In genomic region chr5:143397302-143398052, GRCh38 we compare ENCODE assay signal across 9 cellular contexts. TPM values are rescaled to one million over a fixed set of nuclear protein-coding genes. Genes with fewer than 3 reads are reported as not detected.
DNase-seq lines count a peak whose midpoint lies in the region; ATAC-seq and TF ChIP-seq lines count a peak whose summit lies in the region.
"Had no signal": no experiment of that assay in that cellular context is flagged by ENCODE, and none has a peak within 500 bp of the region (broad histone marks: within the 10 kb centered on the region; RNA-seq: fewer than 3 reads in every experiment).

No MANE protein-coding gene starts in this region.

- peaks cover 100% of the 10 kb centered on the region for H3K79me2 ChIP-seq in SK-N-SH (ENCODE audit: insufficient read depth)
- H3K79me2 ChIP-seq in smooth muscle cell (ENCODE audit: low read depth): peaks cover 100% of the 10 kb centered on the region

- DNase-seq in NCI-H2171 treated with DMSO at 0.1 percent for 48 hours (lab: John Stamatoyannopoulos, UW) (peak; percentile 39), NCI-H2171 (lab: John Stamatoyannopoulos, UW) (no peak), SK-N-SH (no peak), esophagus squamous epithelium (lab: John Stamatoyannopoulos, UW) (no peak), smooth muscle cell (lab: John Stamatoyannopoulos, UW; ENCODE audit: unreplicated experiment) (no peak), NCI-H146 treated with DMSO at 0.1 percent for 48 hours (lab: John Stamatoyannopoulos, UW; ENCODE audit: unreplicated experiment) (no peak)
- DNase-seq in activated CD4-positive, alpha-beta T cell treated with anti-CD3 and anti-CD28 coated beads, Interleukin-2, amount 50 U/mL, for 48 hours: no peak
- DNase-seq: activated naive CD4-positive, alpha-beta T cell treated with Interleukin-2 at 50 U/mL for 16 hours had no signal

- ATAC-seq in GM18861 (IDR thresholded peaks at IDR 0.05; ENCODE audit: unreplicated experiment): no peak

- POLR2A ChIA-PET in SK-N-SH (lab: Yijun Ruan, JAX): no interaction called here

- H2AFZ ChIP-seq in SK-N-SH (ENCODE audit: low read depth): no peak overlapping the region
- H2AFZ ChIP-seq in smooth muscle cell (ENCODE audit: low read depth): no peak overlapping the region

- TF ChIP-seq EP300 in SK-N-SH (IDR thresholded peaks at IDR 0.05; ENCODE audit: borderline replicate concordance in 1 of 2, low read depth in 1 of 2, low read length in 1 of 2): no peak

- H3K4me1 ChIP-seq in SK-N-SH (ENCODE audit: control insufficient read depth in 1 of 2, insufficient read depth in 2 of 2, low read depth in 1 of 2, low read length in 1 of 2): peaks cover 6 to 19% of the 10 kb centered on the region in 2 experiments
- H3K4me1 ChIP-seq in esophagus squamous epithelium: peaks cover 25 to 95% (median 39%) of the 10 kb centered on the region in 3 donors
- peaks cover 54% of the 10 kb centered on the region for H3K4me1 ChIP-seq in smooth muscle cell (ENCODE audit: low read depth)

- H4K20me1 ChIP-seq in SK-N-SH (ENCODE audit: insufficient read depth): peaks cover 77% of the 10 kb centered on the region
- H4K20me1 ChIP-seq in smooth muscle cell (ENCODE audit: low read depth): peaks cover 100% of the 10 kb centered on the region

- no peak for TF ChIP-seq CTCF in SK-N-SH (IDR thresholded peaks at IDR 0.05)
- no peak for TF ChIP-seq CTCF in esophagus squamous epithelium (IDR thresholded peaks at IDR 0.05)
- no peak for TF ChIP-seq CTCF in smooth muscle cell (IDR thresholded peaks at IDR 0.05; ENCODE audit: borderline replicate concordance, insufficient read depth, poor library complexity, severe bottlenecking)

- CTCF ChIA-PET in SK-N-SH (lab: Yijun Ruan, JAX): interaction anchor here (1.2 to 2.6 kb wide), 2 partner anchors 17 to 292 kb away, joined by 3 to 6 read pairs; no protein-coding TSS in a partner anchor

- H3K4me2 ChIP-seq in SK-N-SH (peak overlapping the region; percentile 87), smooth muscle cell (peak overlapping the region; percentile 89)

- H3K27me3 ChIP-seq in SK-N-SH (ENCODE audit: insufficient read depth) (no peaks in the 10 kb centered on the region), esophagus squamous epithelium (no peaks in the 10 kb centered on the region), smooth muscle cell (ENCODE audit: low read depth) (no peaks in the 10 kb centered on the region)

- H3K9me2 ChIP-seq in SK-N-SH: no peaks in the 10 kb centered on the region

- WGBS in SK-N-SH (ENCODE audit: low lambda C conversion rate): 71% methylated on average over 2 of the region's 2 CpGs
- 75 to 81% methylated on average over 2 of the region's 2 CpGs for WGBS in esophagus squamous epithelium, 2 donors
- 93% methylated on average over 2 of the region's 2 CpGs for WGBS in smooth muscle cell (ENCODE audit: low lambda C conversion rate)

- H3K9me3 ChIP-seq in SK-N-SH: no peaks in the 10 kb centered on the region
- H3K9me3 ChIP-seq in esophagus squamous epithelium: no peaks in the 10 kb centered on the region
- no peaks in the 10 kb centered on the region for H3K9me3 ChIP-seq in smooth muscle cell (replicated peaks; ENCODE audit: low read depth)

- H3F3A ChIP-seq in SK-N-SH (replicated peaks; ENCODE audit: insufficient read depth) (no peaks in the 10 kb centered on the region), smooth muscle cell (ENCODE audit: low read depth) (no peaks in the 10 kb centered on the region)

- H3K4me3 ChIP-seq in SK-N-SH (ENCODE audit: low read depth in 2 of 2, low read length in 1 of 2) (peak overlapping the region in 1 of 2 experiments; percentile 21; a peak in 2 of 4 replicates), esophagus squamous epithelium (peak overlapping the region in 3 of 4 donors; percentile 76 to 96 (median 93)), smooth muscle cell (peak overlapping the region; percentile 94)

- peaks cover 16 to 47% of the 10 kb centered on the region in 2 experiments for H3K36me3 ChIP-seq in SK-N-SH (replicated peaks in 1 of 2; ENCODE audit: control insufficient read depth in 1 of 2, insufficient read depth in 2 of 2, low read length in 1 of 2)
- peaks cover 0 to 7% (median 0%) of the 10 kb centered on the region in 3 donors for H3K36me3 ChIP-seq in esophagus squamous epithelium
- H3K36me3 ChIP-seq in smooth muscle cell (ENCODE audit: low read depth): no peaks in the 10 kb centered on the region

- intact Hi-C loops in esophagus squamous epithelium (cut with DNase I): no loop called here

- H3K27ac ChIP-seq in SK-N-SH (ENCODE audit: low read depth in 2 of 2, low read length in 1 of 2): no peak overlapping the region
- H3K27ac ChIP-seq in esophagus squamous epithelium: no peak overlapping the region
- H3K27ac ChIP-seq in smooth muscle cell (ENCODE audit: low read depth): no peak overlapping the region

- TF ChIP-seq RAD21 in SK-N-SH (IDR thresholded peaks at IDR 0.05; ENCODE audit: low read length): no peak

- H3K9ac ChIP-seq in SK-N-SH: 0 out of 2 replicates have a peak overlapping the region, but pooled peaks have one; percentile 5
- peak overlapping the region; percentile 58 for H3K9ac ChIP-seq in smooth muscle cell (ENCODE audit: low read depth)

- TF ChIP-seq POLR2A in esophagus squamous epithelium (IDR thresholded peaks at IDR 0.05): no peak

TF ChIP-seq in SK-N-SH, 30 proteins besides CTCF, POLR2A, EP300 and RAD21:
- no peak for TF ChIP-seq USF1 (IDR thresholded peaks at IDR 0.05; ENCODE audit: borderline replicate concordance, low read depth)
- TF ChIP-seq NFIC (IDR thresholded peaks at IDR 0.05; ENCODE audit: borderline replicate concordance): no peak
- TF ChIP-seq, protein P1, sequence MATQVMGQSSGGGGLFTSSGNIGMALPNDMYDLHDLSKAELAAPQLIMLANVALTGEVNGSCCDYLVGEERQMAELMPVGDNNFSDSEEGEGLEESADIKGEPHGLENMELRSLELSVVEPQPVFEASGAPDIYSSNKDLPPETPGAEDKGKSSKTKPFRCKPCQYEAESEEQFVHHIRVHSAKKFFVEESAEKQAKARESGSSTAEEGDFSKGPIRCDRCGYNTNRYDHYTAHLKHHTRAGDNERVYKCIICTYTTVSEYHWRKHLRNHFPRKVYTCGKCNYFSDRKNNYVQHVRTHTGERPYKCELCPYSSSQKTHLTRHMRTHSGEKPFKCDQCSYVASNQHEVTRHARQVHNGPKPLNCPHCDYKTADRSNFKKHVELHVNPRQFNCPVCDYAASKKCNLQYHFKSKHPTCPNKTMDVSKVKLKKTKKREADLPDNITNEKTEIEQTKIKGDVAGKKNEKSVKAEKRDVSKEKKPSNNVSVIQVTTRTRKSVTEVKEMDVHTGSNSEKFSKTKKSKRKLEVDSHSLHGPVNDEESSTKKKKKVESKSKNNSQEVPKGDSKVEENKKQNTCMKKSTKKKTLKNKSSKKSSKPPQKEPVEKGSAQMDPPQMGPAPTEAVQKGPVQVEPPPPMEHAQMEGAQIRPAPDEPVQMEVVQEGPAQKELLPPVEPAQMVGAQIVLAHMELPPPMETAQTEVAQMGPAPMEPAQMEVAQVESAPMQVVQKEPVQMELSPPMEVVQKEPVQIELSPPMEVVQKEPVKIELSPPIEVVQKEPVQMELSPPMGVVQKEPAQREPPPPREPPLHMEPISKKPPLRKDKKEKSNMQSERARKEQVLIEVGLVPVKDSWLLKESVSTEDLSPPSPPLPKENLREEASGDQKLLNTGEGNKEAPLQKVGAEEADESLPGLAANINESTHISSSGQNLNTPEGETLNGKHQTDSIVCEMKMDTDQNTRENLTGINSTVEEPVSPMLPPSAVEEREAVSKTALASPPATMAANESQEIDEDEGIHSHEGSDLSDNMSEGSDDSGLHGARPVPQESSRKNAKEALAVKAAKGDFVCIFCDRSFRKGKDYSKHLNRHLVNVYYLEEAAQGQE (IDR thresholded peaks at IDR 0.05; ENCODE audit: low read depth, low read length): no peak
- no peak for TF ChIP-seq CHD2 (IDR thresholded peaks at IDR 0.05; ENCODE audit: low read length, partially characterized antibody)
- no peak for TF ChIP-seq FOSL2 (IDR thresholded peaks at IDR 0.05; ENCODE audit: borderline replicate concordance, low read depth)

RNA-seq across cellular contexts. Expression of gene NR3C1, which starts 6.0 kb away (rescaled TPM):
- polyA plus RNA-seq in SK-N-SH (2012; rRNA removed) (7.1 and 8.2 TPM in 2 replicates), smooth muscle cell (48.1 and 76.5 TPM in 2 replicates)
- 9.7 and 9.8 TPM in 2 replicates for polyA plus RNA-seq in SK-N-SH (2012; cell fraction: cytosol; rRNA removed)
- 4.2 and 8.9 TPM in 2 replicates for polyA plus RNA-seq in SK-N-SH (2012; cell fraction: nucleus; rRNA removed)
- total RNA-seq in esophagus squamous epithelium (10 to 100 TPM; 16.7 to 51.1 (median 26.1) TPM), smooth muscle cell (101 and 103 TPM in 2 replicates)
